In the genomic region with DNA sequence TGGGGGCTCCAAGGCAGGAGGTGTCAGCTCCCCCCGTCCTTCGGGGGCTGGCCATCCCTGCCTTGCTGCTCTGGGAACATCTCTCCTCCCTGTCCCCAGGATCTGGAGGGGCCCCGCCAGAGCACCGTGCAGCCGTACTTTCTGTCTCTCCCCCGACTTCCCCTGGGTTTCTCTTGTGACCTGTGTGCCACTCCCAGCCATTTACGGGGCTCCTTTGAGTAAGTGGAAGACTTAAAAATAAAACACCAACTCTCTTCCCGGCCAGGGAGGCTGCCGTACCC, we compare ENCODE assay signal across 8 cellular contexts.
DNase-seq lines count a peak whose midpoint lies in the region; ATAC-seq and TF ChIP-seq lines count a peak whose summit lies in the region.

No MANE protein-coding gene starts in this region.

- 54 to 67% methylated on average over 9 of the region's 9 CpGs for WGBS in thyroid gland, 2 donors

- peaks cover 40% of the 10 kb centered on the region for H3K4me1 Mint-ChIP-seq in activated CD8-positive, alpha-beta memory T cell treated with anti-CD3 and anti-CD28 coated beads, Interleukin-2, amount 10 ng/mL, durations not matched to agents 7 days and 5 days

- no peak for ATAC-seq in activated CD8-positive, alpha-beta memory T cell treated with anti-CD3 and anti-CD28 coated beads, Interleukin-2, amount 10 ng/mL, durations not matched to agents 7 days and 5 days
- ATAC-seq in left lung, result no peak
- no peak for ATAC-seq in GM19467 (IDR thresholded peaks at IDR 0.05; ENCODE audit: unreplicated experiment)
- no peak for ATAC-seq in GM18907 (IDR thresholded peaks at IDR 0.05; ENCODE audit: unreplicated experiment)

- H3K27ac Mint-ChIP-seq in activated CD8-positive, alpha-beta memory T cell treated with anti-CD3 and anti-CD28 coated beads, Interleukin-2, amount 10 ng/mL, durations not matched to agents 7 days and 5 days, result peak overlapping the region; percentile 82

- H3K27me3 Mint-ChIP-seq in activated CD8-positive, alpha-beta memory T cell treated with anti-CD3 and anti-CD28 coated beads, Interleukin-2, amount 10 ng/mL, durations not matched to agents 7 days and 5 days, result peaks cover 9% of the 10 kb centered on the region

- TF ChIP-seq CTCF in left lung (IDR thresholded peaks at IDR 0.05), result no peak
- TF ChIP-seq CTCF in thyroid gland (IDR thresholded peaks at IDR 0.05), result no peak

- peak overlapping the region; percentile 65 to 69 for H3K27ac ChIP-seq in left lung
- peak overlapping the region; percentile 92 to 96 (median 95) for H3K27ac ChIP-seq in thyroid gland

- H3K9me3 ChIP-seq in adipocyte (ENCODE audit: control insufficient read depth, low read length), result no peaks in the 10 kb centered on the region
- H3K9me3 ChIP-seq in left lung, result no peaks in the 10 kb centered on the region
- no peaks in the 10 kb centered on the region for H3K9me3 ChIP-seq in thyroid gland

- H3K4me3 Mint-ChIP-seq in activated CD8-positive, alpha-beta memory T cell treated with anti-CD3 and anti-CD28 coated beads, Interleukin-2, amount 10 ng/mL, durations not matched to agents 7 days and 5 days, result peak overlapping the region; percentile 32

- H3K36me3 ChIP-seq in adipocyte (ENCODE audit: control insufficient read depth, insufficient read depth, low read length, severe bottlenecking), result peaks cover 1% of the 10 kb centered on the region
- H3K36me3 ChIP-seq in left lung, result peaks cover 0 to 8% of the 10 kb centered on the region in 2 donors
- H3K36me3 ChIP-seq in thyroid gland, result peaks cover 6 to 8% of the 10 kb centered on the region in 2 donors

- H3K4me1 ChIP-seq in adipocyte (ENCODE audit: control insufficient read depth, insufficient read depth, low read length) (peaks cover 46% of the 10 kb centered on the region), left lung (peaks cover 33 to 56% of the 10 kb centered on the region in 2 donors), thyroid gland (peaks cover 31 to 45% of the 10 kb centered on the region in 2 donors)

- intact Hi-C loops in left lung (cut with DNase I) (no loop called here), thyroid gland (cut with DNase I) (no loop called here)

- H3K9ac ChIP-seq in adipocyte (ENCODE audit: low read length), result peak overlapping the region; percentile 60

- CTCF ChIA-PET in activated CD8-positive, alpha-beta memory T cell treated with anti-CD3 and anti-CD28 coated beads, Interleukin-2, amount 10 ng/mL, durations not matched to agents 7 days and 5 days (lab: Charles Lee), result interaction anchor here (1.0 to 6.7 kb wide), 7 partner anchors 10 to 107 kb away, joined by 3 to 124 read pairs (median 5); a partner anchor contains a TSS

- H3K27me3 ChIP-seq in adipocyte (replicated peaks; ENCODE audit: control insufficient read depth, insufficient read depth, low read length) (no peaks in the 10 kb centered on the region), left lung (no peaks in the 10 kb centered on the region), thyroid gland (no peaks in the 10 kb centered on the region)

- no peaks in the 10 kb centered on the region for H3K36me3 Mint-ChIP-seq in activated CD8-positive, alpha-beta memory T cell treated with anti-CD3 and anti-CD28 coated beads, Interleukin-2, amount 10 ng/mL, durations not matched to agents 7 days and 5 days

- H3K9me3 Mint-ChIP-seq in activated CD8-positive, alpha-beta memory T cell treated with anti-CD3 and anti-CD28 coated beads, Interleukin-2, amount 10 ng/mL, durations not matched to agents 7 days and 5 days (ENCODE audit: low read depth), result no peaks in the 10 kb centered on the region

- H3K4me3 ChIP-seq in adipocyte (ENCODE audit: low read length) (peak overlapping the region; percentile 30), left lung (no peak overlapping the region), thyroid gland (replicated peaks in 1 of 3) (no peak overlapping the region)

- no peak for DNase-seq in activated CD8-positive, alpha-beta memory T cell treated with anti-CD3 and anti-CD28 coated beads, Interleukin-2, amount 10 ng/mL, durations not matched to agents 7 days and 5 days
- DNase-seq in activated CD8-positive, alpha-beta memory T cell treated with anti-CD3 and anti-CD28 coated beads, Interleukin-2, amount 50 U/mL, for 4 hours, result no peak
- DNase-seq in adipocyte (ENCODE audit: low read depth) (no peak), left lung (no peak), thyroid gland (no peak), NCI-H774 (lab: John Stamatoyannopoulos, UW) (no peak)

- no peak for TF ChIP-seq POLR2A in thyroid gland (IDR thresholded peaks at IDR 0.05)
